ENCODE assay signal across 13 cellular contexts in genomic region chr4:173367946-173368345, GRCh38. TPM values are rescaled to one million over a fixed set of nuclear protein-coding genes. Genes with fewer than 3 reads are reported as not detected.
DNase-seq lines count a peak whose midpoint lies in the region; ATAC-seq and TF ChIP-seq lines count a peak whose summit lies in the region.
"Had no signal": no experiment of that assay in that cellular context is flagged by ENCODE, and none has a peak within 500 bp of the region (broad histone marks: within the 10 kb centered on the region; RNA-seq: fewer than 3 reads in every experiment).

No MANE protein-coding gene starts in this region.

- TF ChIP-seq CTCF in dorsolateral prefrontal cortex (IDR thresholded peaks at IDR 0.05 in 54 of 56, conservative IDR thresholded peaks at IDR 0.05 in 2 of 56; ENCODE audit: low read depth in 1 of 56, partially characterized antibody in 56 of 56) (no peak), smooth muscle cell (IDR thresholded peaks at IDR 0.05; ENCODE audit: borderline replicate concordance, insufficient read depth, poor library complexity, severe bottlenecking) (no peak)

- H3K9me3 ChIP-seq in smooth muscle cell (replicated peaks; ENCODE audit: low read depth), result no peaks in the 10 kb centered on the region

- peaks cover 3% of the 10 kb centered on the region for H3F3A ChIP-seq in smooth muscle cell (ENCODE audit: low read depth)

- H4K20me1 ChIP-seq in smooth muscle cell (ENCODE audit: low read depth), result peaks cover 5% of the 10 kb centered on the region

- no peak overlapping the region for H3K9ac ChIP-seq in smooth muscle cell (ENCODE audit: low read depth)

- no peaks in the 10 kb centered on the region for H3K9me3 Mint-ChIP-seq in activated T-cell treated with anti-CD3 and anti-CD28 coated beads, Interleukin-2, amount 50 U/mL, for 24 hours
- H3K9me3 Mint-ChIP-seq: immature natural killer cell had no signal

- no peaks in the 10 kb centered on the region for H3K4me1 ChIP-seq in smooth muscle cell (ENCODE audit: low read depth)

- ATAC-seq in GM19463 (IDR thresholded peaks at IDR 0.05; ENCODE audit: unreplicated experiment) (no peak), GM19351 (IDR thresholded peaks at IDR 0.05; ENCODE audit: unreplicated experiment) (no peak), GM18861 (IDR thresholded peaks at IDR 0.05; ENCODE audit: unreplicated experiment) (no peak)
- ATAC-seq: activated CD4-positive, CD25-positive, alpha-beta regulatory T cell treated with anti-CD3 and anti-CD28 coated beads, Interleukin-2, amount 50 U/mL, for 24 hours had no signal

- H3K79me2 ChIP-seq in smooth muscle cell (ENCODE audit: low read depth), result peaks cover 13% of the 10 kb centered on the region

- peak overlapping the region; percentile 24 for H2AFZ ChIP-seq in smooth muscle cell (ENCODE audit: low read depth)

- H3K36me3 Mint-ChIP-seq in activated T-cell treated with anti-CD3 and anti-CD28 coated beads, Interleukin-2, amount 50 U/mL, for 24 hours (ENCODE audit: low read depth), result peaks cover 13% of the 10 kb centered on the region
- H3K36me3 Mint-ChIP-seq: immature natural killer cell had no signal

- WGBS in smooth muscle cell (ENCODE audit: low lambda C conversion rate), result 30% methylated on average over 4 of the region's 4 CpGs

- peaks cover 39% of the 10 kb centered on the region for H3K4me1 Mint-ChIP-seq in activated T-cell treated with anti-CD3 and anti-CD28 coated beads, Interleukin-2, amount 50 U/mL, for 24 hours (ENCODE audit: low read depth)

- intact Hi-C loops in dorsolateral prefrontal cortex (cut with DNase I), result no loop called here

- H3K36me3 ChIP-seq in smooth muscle cell (ENCODE audit: low read depth), result no peaks in the 10 kb centered on the region

- H3K27ac ChIP-seq in dorsolateral prefrontal cortex (peak overlapping the region in 42 of 59 donors; percentile 5 to 99 (median 58)), smooth muscle cell (ENCODE audit: low read depth) (no peak overlapping the region)

- DNase-seq in activated T-cell treated with anti-CD3 and anti-CD28 coated beads, Interleukin-2, amount 50 U/mL, for 24 hours, result no peak
- DNase-seq in activated T-cell treated with anti-CD3 and anti-CD28 coated beads, Interleukin-2, amount 50 U/mL, for 1 hour, result no peak
- DNase-seq in OCI-M1 (lab: John Stamatoyannopoulos, UW), result peak; percentile 80
- DNase-seq in dorsolateral prefrontal cortex, result no peak
- DNase-seq in smooth muscle cell (lab: John Stamatoyannopoulos, UW; ENCODE audit: unreplicated experiment), result no peak
- DNase-seq: cortex of kidney, immature natural killer cell, NCI-H510A treated with DMSO at 0.1 percent for 48 hours had no signal

- H3K4me3 Mint-ChIP-seq in activated T-cell treated with anti-CD3 and anti-CD28 coated beads, Interleukin-2, amount 50 U/mL, for 24 hours, result peak overlapping the region; percentile 10

- H3K4me2 ChIP-seq in smooth muscle cell, result peak overlapping the region; percentile 87

- H3K27ac Mint-ChIP-seq in activated T-cell treated with anti-CD3 and anti-CD28 coated beads, Interleukin-2, amount 50 U/mL, for 24 hours, result no peak overlapping the region
- H3K27ac Mint-ChIP-seq: immature natural killer cell had no signal

- H3K27me3 ChIP-seq in dorsolateral prefrontal cortex, result no peaks in the 10 kb centered on the region
- H3K27me3 ChIP-seq in smooth muscle cell (ENCODE audit: low read depth), result no peaks in the 10 kb centered on the region

- peaks cover 10% of the 10 kb centered on the region for H3K27me3 Mint-ChIP-seq in activated T-cell treated with anti-CD3 and anti-CD28 coated beads, Interleukin-2, amount 50 U/mL, for 24 hours

- H3K4me3 ChIP-seq in dorsolateral prefrontal cortex, result peak overlapping the region in 50 of 59 donors; percentile 1 to 93 (median 81)
- H3K4me3 ChIP-seq in smooth muscle cell, result peak overlapping the region; percentile 7

RNA-seq across cellular contexts. Expression of gene SAP30, which starts 2.8 kb away (rescaled TPM):
- total RNA-seq in dorsolateral prefrontal cortex (10 to 100 TPM; 15.2 to 36.3 (median 25.7) TPM), smooth muscle cell (18.6 and 19.6 TPM in 2 replicates)
- 33.8 and 35.2 TPM in 2 replicates for polyA plus RNA-seq in smooth muscle cell

RNA-seq across cellular contexts. Expression of gene SCRG1, which starts 31.0 kb away (rescaled TPM):
- total RNA-seq in dorsolateral prefrontal cortex (10 to 100 TPM; 10.1 to 68.8 (median 28.2) TPM), smooth muscle cell (3.1 and 5.2 TPM in 2 replicates)
- 8.9 and 18.5 TPM in 2 replicates for polyA plus RNA-seq in smooth muscle cell
- total RNA-seq: renal cortical epithelial cell had no signal

RNA-seq across cellular contexts. Expression of gene HMGB2, which starts 33.8 kb away (rescaled TPM):
- total RNA-seq in dorsolateral prefrontal cortex, result 10 to 100 TPM; 21.0 to 95.1 (median 33.9) TPM
- total RNA-seq in smooth muscle cell, result 22.6 and 27.4 TPM in 2 replicates
- polyA plus RNA-seq in smooth muscle cell, result 50.1 and 54.9 TPM in 2 replicates
